Comparison of ENCODE assay signal across 8 cellular contexts in genomic region chr20:62921119-62921687, GRCh38. TPM values are rescaled to one million over a fixed set of nuclear protein-coding genes. Genes with fewer than 3 reads are reported as not detected.
DNase-seq lines count a peak whose midpoint lies in the region; ATAC-seq and TF ChIP-seq lines count a peak whose summit lies in the region.

No MANE protein-coding gene starts in this region.

- peaks cover 61 to 93% (median 77%) of the 10 kb centered on the region in 4 donors for H3K4me1 Mint-ChIP-seq in CD4-positive, alpha-beta memory T cell
- peaks cover 78% of the 10 kb centered on the region for H3K4me1 Mint-ChIP-seq in activated T-helper 1 cell treated with anti-CD3 and anti-CD28 coated beads, Interleukin-12 subunit alpha, Interleukin-12 subunit beta, Interleukin-2, Interleukin-4 antibody, amounts not matched to agents 30 ng/mL and 10 ng/mL and 1 ng/mL, durations not matched to agents 14 hours and 24 hours and 36 hours (ENCODE audit: low read depth)

- intact Hi-C loops in CD4-positive, alpha-beta memory T cell (cut with micrococcal nuclease) = loop anchor here (1.0 to 2.0 kb wide), 2 partner anchors 18 to 21 kb away; partner anchors contain the start of gene GID8
- intact Hi-C loops in activated T-helper 1 cell treated with anti-CD3 and anti-CD28 coated beads, Interleukin-12 subunit alpha, Interleukin-12 subunit beta, Interleukin-2, Interleukin-4 antibody, amounts not matched to agents 30 ng/mL and 10 ng/mL and 1 ng/mL, durations not matched to agents 14 hours and 24 hours and 36 hours (cut with micrococcal nuclease) = loop anchor here (1.0 to 10.0 kb wide), 4 partner anchors 21 to 856 kb away; partner anchors contain the start of genes BHLHE23 and TAF4
- intact Hi-C loops in vagina (cut with DNase I) = no loop called here

- no peaks in the 10 kb centered on the region for H3K27me3 Mint-ChIP-seq in CD4-positive, alpha-beta memory T cell
- no peaks in the 10 kb centered on the region for H3K27me3 Mint-ChIP-seq in activated T-helper 1 cell treated with anti-CD3 and anti-CD28 coated beads, Interleukin-12 subunit alpha, Interleukin-12 subunit beta, Interleukin-2, Interleukin-4 antibody, amounts not matched to agents 30 ng/mL and 10 ng/mL and 1 ng/mL, durations not matched to agents 14 hours and 24 hours and 36 hours (ENCODE audit: insufficient read depth)

- TF ChIP-seq POLR2A in vagina (IDR thresholded peaks at IDR 0.05) = no peak

- TF ChIP-seq CTCF in HFF-Myc (IDR thresholded peaks at IDR 0.05; ENCODE audit: low read depth, low read length, missing control alignments) = peak; percentile 45
- peak; percentile 72 for TF ChIP-seq CTCF in fibroblast of villous mesenchyme (IDR thresholded peaks at IDR 0.05; ENCODE audit: insufficient read depth, low read depth, low read length)
- TF ChIP-seq CTCF in retinal pigment epithelial cell (conservative IDR thresholded peaks at IDR 0.05; ENCODE audit: low read depth, low read length) = peak; percentile 74
- TF ChIP-seq CTCF in vagina (IDR thresholded peaks at IDR 0.05) = peak in 1 of 3 experiments; percentile 15

- POLR2A ChIA-PET in CD4-positive, alpha-beta memory T cell (lab: Charles Lee; ENCODE audit: partially characterized antibody) = interaction anchor here (0.7 to 6.4 kb wide), 3 partner anchors 16 to 48 kb away, joined by 4 to 52 read pairs (median 32); partner anchors contain the start of gene GID8

- H3K4me3 ChIP-seq in CD4-positive, alpha-beta memory T cell (ENCODE audit: low read length in 2 of 2) = no peak overlapping the region
- H3K4me3 ChIP-seq in HFF-Myc (replicated peaks; ENCODE audit: low read depth, low read length) (no peak overlapping the region), fibroblast of villous mesenchyme (ENCODE audit: low read depth, low read length) (no peak overlapping the region), retinal pigment epithelial cell (ENCODE audit: low read length) (no peak overlapping the region), vagina (no peak overlapping the region)

- peak overlapping the region; percentile 36 for H3K27ac ChIP-seq in CD4-positive, alpha-beta memory T cell (ENCODE audit: low read depth, low read length)
- no peak overlapping the region for H3K27ac ChIP-seq in vagina

- DNase-seq in CD4-positive, alpha-beta memory T cell = peak; percentile 58 to 85 (median 62)
- DNase-seq in HFF-Myc (ENCODE audit: extremely low read depth, low read depth) = no peak
- DNase-seq in RPMI7951 (ENCODE audit: low read depth) = peak; percentile 74
- DNase-seq in activated T-helper 1 cell treated with anti-CD3 and anti-CD28 coated beads, Interleukin-12 subunit alpha, Interleukin-12 subunit beta, Interleukin-2, Interleukin-4 antibody, amounts not matched to agents 30 ng/mL and 10 ng/mL and 1 ng/mL, durations not matched to agents 14 hours and 24 hours and 36 hours (ENCODE audit: low spot score) = peak; percentile 54
- peak; percentile 60 for DNase-seq in fibroblast of villous mesenchyme (ENCODE audit: low read depth)
- DNase-seq in retinal pigment epithelial cell (ENCODE audit: low read depth) = no peak
- no peak for DNase-seq in vagina (ENCODE audit: extremely low spot score in 2 of 2)

- peak overlapping the region; percentile 82 to 95 (median 89) for H3K27ac Mint-ChIP-seq in CD4-positive, alpha-beta memory T cell
- H3K27ac Mint-ChIP-seq in activated T-helper 1 cell treated with anti-CD3 and anti-CD28 coated beads, Interleukin-12 subunit alpha, Interleukin-12 subunit beta, Interleukin-2, Interleukin-4 antibody, amounts not matched to agents 30 ng/mL and 10 ng/mL and 1 ng/mL, durations not matched to agents 14 hours and 24 hours and 36 hours = peak overlapping the region; percentile 86

- no peak for ATAC-seq in HG03196 (IDR thresholded peaks at IDR 0.05; ENCODE audit: unreplicated experiment)

- H3K27me3 ChIP-seq in CD4-positive, alpha-beta memory T cell (ENCODE audit: insufficient read depth, low read length) = no peaks in the 10 kb centered on the region
- no peaks in the 10 kb centered on the region for H3K27me3 ChIP-seq in vagina

- CTCF ChIA-PET in CD4-positive, alpha-beta memory T cell (lab: Charles Lee; ENCODE audit: partially characterized antibody) = interaction anchor here (0.8 to 9.3 kb wide), 7 partner anchors 13 to 113 kb away, joined by 3 to 90 read pairs (median 4); no protein-coding TSS in a partner anchor

- peak overlapping the region; percentile 72 to 92 (median 87) for H3K4me3 Mint-ChIP-seq in CD4-positive, alpha-beta memory T cell
- H3K4me3 Mint-ChIP-seq in activated T-helper 1 cell treated with anti-CD3 and anti-CD28 coated beads, Interleukin-12 subunit alpha, Interleukin-12 subunit beta, Interleukin-2, Interleukin-4 antibody, amounts not matched to agents 30 ng/mL and 10 ng/mL and 1 ng/mL, durations not matched to agents 14 hours and 24 hours and 36 hours = peak overlapping the region; percentile 69

- H3K4me1 ChIP-seq in CD4-positive, alpha-beta memory T cell (ENCODE audit: insufficient read depth, low read length) = peaks cover 90% of the 10 kb centered on the region
- H3K4me1 ChIP-seq in vagina = peaks cover 91% of the 10 kb centered on the region

- H3K36me3 Mint-ChIP-seq in CD4-positive, alpha-beta memory T cell = peaks cover 0 to 19% of the 10 kb centered on the region in 2 donors
- H3K36me3 Mint-ChIP-seq in activated T-helper 1 cell treated with anti-CD3 and anti-CD28 coated beads, Interleukin-12 subunit alpha, Interleukin-12 subunit beta, Interleukin-2, Interleukin-4 antibody, amounts not matched to agents 30 ng/mL and 10 ng/mL and 1 ng/mL, durations not matched to agents 14 hours and 24 hours and 36 hours (ENCODE audit: low read depth) = peaks cover 8% of the 10 kb centered on the region

- no peaks in the 10 kb centered on the region for H3K9me3 ChIP-seq in CD4-positive, alpha-beta memory T cell (ENCODE audit: control insufficient read depth in 1 of 2, low read length in 2 of 2)
- H3K9me3 ChIP-seq in vagina = no peaks in the 10 kb centered on the region

- H3K9me3 Mint-ChIP-seq in CD4-positive, alpha-beta memory T cell = no peaks in the 10 kb centered on the region
- H3K9me3 Mint-ChIP-seq in activated T-helper 1 cell treated with anti-CD3 and anti-CD28 coated beads, Interleukin-12 subunit alpha, Interleukin-12 subunit beta, Interleukin-2, Interleukin-4 antibody, amounts not matched to agents 30 ng/mL and 10 ng/mL and 1 ng/mL, durations not matched to agents 14 hours and 24 hours and 36 hours = no peaks in the 10 kb centered on the region

- no peaks in the 10 kb centered on the region for H3K36me3 ChIP-seq in CD4-positive, alpha-beta memory T cell (ENCODE audit: insufficient read depth, low read length)
- H3K36me3 ChIP-seq in vagina = no peaks in the 10 kb centered on the region

RNA-seq across cellular contexts. Expression of gene DIDO1, which starts 5.1 kb away (rescaled TPM):
- 100 to 1,000 TPM; 127 to 129 TPM for total RNA-seq in CD4-positive, alpha-beta memory T cell
- 10 to 100 TPM; 24.7 to 39.7 TPM for polyA plus RNA-seq in CD4-positive, alpha-beta memory T cell
- total RNA-seq in RPMI7951 (2014; rRNA removed; shearing (Covaris generic)) = 30.0 and 32.1 TPM in 2 replicates
- total RNA-seq in activated T-helper 1 cell treated with anti-CD3 and anti-CD28 coated beads, Interleukin-12 subunit alpha, Interleukin-12 subunit beta, Interleukin-2, Interleukin-4 antibody, amounts not matched to agents 30 ng/mL and 10 ng/mL and 1 ng/mL, durations not matched to agents 14 hours and 24 hours and 36 hours = 60.5 and 60.8 TPM in 2 replicates
- total RNA-seq in fibroblast of villous mesenchyme = 41.2 and 47.5 TPM in 2 replicates
- 58.7 TPM for total RNA-seq in vagina

RNA-seq across cellular contexts. Expression of gene GID8, which starts 16.7 kb away (rescaled TPM):
- 10 to 100 TPM; 44.4 to 47.8 TPM for total RNA-seq in CD4-positive, alpha-beta memory T cell
- 10 to 100 TPM; 11.2 to 19.1 TPM for polyA plus RNA-seq in CD4-positive, alpha-beta memory T cell
- total RNA-seq in RPMI7951 (2014; rRNA removed; shearing (Covaris generic)) = 25.4 and 29.4 TPM in 2 replicates
- total RNA-seq in activated T-helper 1 cell treated with anti-CD3 and anti-CD28 coated beads, Interleukin-12 subunit alpha, Interleukin-12 subunit beta, Interleukin-2, Interleukin-4 antibody, amounts not matched to agents 30 ng/mL and 10 ng/mL and 1 ng/mL, durations not matched to agents 14 hours and 24 hours and 36 hours = 52.5 and 55.3 TPM in 2 replicates
- total RNA-seq in fibroblast of villous mesenchyme = 31.2 and 34.5 TPM in 2 replicates
- total RNA-seq in vagina = 30.2 TPM

RNA-seq across cellular contexts. Expression of gene SLC17A9, which starts 31.3 kb away (rescaled TPM):
- 1 to 10 TPM; 2.1 to 2.4 TPM for total RNA-seq in CD4-positive, alpha-beta memory T cell
- under 1 TPM in 1 of 2 donors, not detected in 1; 0.13 TPM for polyA plus RNA-seq in CD4-positive, alpha-beta memory T cell
- 4.8 and 6.3 TPM in 2 replicates for total RNA-seq in RPMI7951 (2014; rRNA removed; shearing (Covaris generic))
- 7.6 and 8.6 TPM in 2 replicates for total RNA-seq in activated T-helper 1 cell treated with anti-CD3 and anti-CD28 coated beads, Interleukin-12 subunit alpha, Interleukin-12 subunit beta, Interleukin-2, Interleukin-4 antibody, amounts not matched to agents 30 ng/mL and 10 ng/mL and 1 ng/mL, durations not matched to agents 14 hours and 24 hours and 36 hours
- total RNA-seq in fibroblast of villous mesenchyme (23.7 and 24.8 TPM in 2 replicates), vagina (2.5 TPM)

RNA-seq across cellular contexts. Expression of gene TCFL5, which starts 59.6 kb away (rescaled TPM):
- 10 to 100 TPM in 1 of 2 experiments, 1 to 10 TPM in 1; 9.9 to 10.3 TPM for total RNA-seq in CD4-positive, alpha-beta memory T cell
- 1 to 10 TPM in 1 of 2 donors, under 1 TPM in 1; 0.52 to 2.5 TPM for polyA plus RNA-seq in CD4-positive, alpha-beta memory T cell
- 13.7 and 16.2 TPM in 2 replicates for total RNA-seq in RPMI7951 (2014; rRNA removed; shearing (Covaris generic))
- total RNA-seq in activated T-helper 1 cell treated with anti-CD3 and anti-CD28 coated beads, Interleukin-12 subunit alpha, Interleukin-12 subunit beta, Interleukin-2, Interleukin-4 antibody, amounts not matched to agents 30 ng/mL and 10 ng/mL and 1 ng/mL, durations not matched to agents 14 hours and 24 hours and 36 hours = 5.7 and 5.8 TPM in 2 replicates
- total RNA-seq in fibroblast of villous mesenchyme (12.6 and 19.0 TPM in 2 replicates), vagina (11.5 TPM)

Comparison
In these comparisons a context has a peak if more than half of its experiments do, and no peak if none do; other contexts are left out.
1. DNase-seq: peak in CD4-positive, alpha-beta memory T cell (5 of 5), RPMI7951 (single experiment), activated T-helper 1 cell treated with anti-CD3 and anti-CD28 coated beads, Interleukin-12 subunit alpha, Interleukin-12 subunit beta, Interleukin-2, Interleukin-4 antibody, amounts not matched to agents 30 ng/mL and 10 ng/mL and 1 ng/mL, durations not matched to agents 14 hours and 24 hours and 36 hours (single experiment) and fibroblast of villous mesenchyme (single experiment); none in HFF-Myc (single experiment), retinal pigment epithelial cell (single experiment) and vagina (0 of 2).